8 cellular contexts compared by ENCODE assay signal in the genomic region with DNA sequence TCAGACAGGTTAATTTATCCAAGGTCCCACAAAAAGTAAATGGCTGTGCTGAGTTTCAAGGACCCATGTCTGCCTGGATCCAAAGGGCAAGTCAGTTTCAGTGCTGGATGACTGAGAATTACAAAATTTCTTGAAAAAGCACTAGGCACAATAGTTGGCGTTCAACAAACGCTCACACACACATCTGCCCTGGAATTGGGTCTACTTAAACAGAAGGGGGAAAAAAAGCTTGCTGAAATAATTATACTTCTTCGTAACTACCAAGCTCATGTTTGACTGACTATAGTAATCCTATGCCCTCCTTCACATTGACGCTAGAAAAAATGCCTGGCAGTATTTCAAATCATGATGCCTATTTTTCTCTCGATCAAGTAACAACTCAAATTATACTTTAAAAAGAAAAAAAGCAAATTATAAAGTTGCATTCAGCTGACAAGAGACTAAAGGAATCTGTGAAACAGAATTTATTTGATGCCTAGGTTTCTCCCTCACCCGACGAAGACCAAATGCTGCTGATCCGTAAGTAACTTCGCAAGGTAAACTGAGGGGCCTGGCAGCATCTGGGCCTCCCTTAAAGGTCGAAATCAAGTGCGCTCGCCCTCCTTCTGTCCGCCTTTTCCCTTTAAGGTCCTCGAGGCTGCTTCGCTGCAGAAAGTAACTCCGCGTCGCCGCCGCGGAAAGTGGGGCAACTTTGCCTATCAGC. TPM values are rescaled to one million over a fixed set of nuclear protein-coding genes. Genes with fewer than 3 reads are reported as not detected.
DNase-seq lines count a peak whose midpoint lies in the region; ATAC-seq and TF ChIP-seq lines count a peak whose summit lies in the region.

No MANE protein-coding gene starts in this region.

- H3K4me2 ChIP-seq in PC-3 (ENCODE audit: low read length) = peak overlapping the region; percentile 92

- H3K27ac Mint-ChIP-seq in endodermal cell = peak overlapping the region; percentile 99
- peak overlapping the region; percentile 88 for H3K27ac Mint-ChIP-seq in nephron progenitor cell

- no peaks in the 10 kb centered on the region for H3K36me3 ChIP-seq in PC-3 (ENCODE audit: low read depth, low read length)
- no peaks in the 10 kb centered on the region for H3K36me3 ChIP-seq in endodermal cell (ENCODE audit: control insufficient read depth, insufficient read depth, low read length)

- H3K4me1 ChIP-seq in PC-3 (ENCODE audit: insufficient read depth, low read length) = peaks cover 24% of the 10 kb centered on the region
- H3K4me1 ChIP-seq in endodermal cell (ENCODE audit: control insufficient read depth, insufficient read depth, low read length) = peaks cover 2% of the 10 kb centered on the region

- CTCF ChIA-PET in PC-3 (lab: Charles Lee) = interaction anchor here (0.6 kb wide), 1 partner anchor 57 kb away, joined by 4 read pairs; no protein-coding TSS in a partner anchor

- peaks cover 41% of the 10 kb centered on the region for H3K79me2 ChIP-seq in PC-3 (ENCODE audit: low read length)

- POLR2A ChIA-PET in PC-3 (lab: Charles Lee; ENCODE audit: unreplicated experiment) = interaction anchor here (0.6 to 1.6 kb wide), 3 partner anchors 65 to 234 kb away, joined by 4 to 5 read pairs (median 4); no protein-coding TSS in a partner anchor

- H2AFZ ChIP-seq in PC-3 (ENCODE audit: low read length) = peak overlapping the region; percentile 81

- TF ChIP-seq CTCF in PC-3 (conservative IDR thresholded peaks at IDR 0.05; ENCODE audit: low read depth, low read length) (no peak), endodermal cell (conservative IDR thresholded peaks at IDR 0.05) (no peak), nephron progenitor cell (IDR thresholded peaks at IDR 0.05) (no peak)

- ATAC-seq in PC-3 (no peak), GM18909 (IDR thresholded peaks at IDR 0.05; ENCODE audit: poor library complexity, unreplicated experiment) (no peak)

- no peaks in the 10 kb centered on the region for H3K36me3 Mint-ChIP-seq in endodermal cell (ENCODE audit: low read depth)
- no peaks in the 10 kb centered on the region for H3K36me3 Mint-ChIP-seq in nephron progenitor cell (ENCODE audit: low read depth)

- intact Hi-C loops in PC-3 (cut with micrococcal nuclease) = no loop called here

- H3K4me1 Mint-ChIP-seq in endodermal cell = peaks cover 32% of the 10 kb centered on the region
- peaks cover 43% of the 10 kb centered on the region for H3K4me1 Mint-ChIP-seq in nephron progenitor cell

- H3K9ac ChIP-seq in PC-3 (ENCODE audit: low read length) = peak overlapping the region; percentile 93
- peak overlapping the region; percentile 91 for H3K9ac ChIP-seq in endodermal cell (ENCODE audit: extremely low read depth, low read length, poor library complexity, severe bottlenecking)

- H3K27ac ChIP-seq in PC-3 (ENCODE audit: low read length) (peak overlapping the region; percentile 84; the same call in 1 of the 2 replicates), endodermal cell (ENCODE audit: low read depth, low read length) (peak overlapping the region; percentile 46)

- H3K9me2 ChIP-seq in PC-3 (replicated peaks; ENCODE audit: low read length) = no peaks in the 10 kb centered on the region

- H3K4me3 Mint-ChIP-seq in endodermal cell (peak overlapping the region; percentile 89), nephron progenitor cell (peak overlapping the region; percentile 98)

- TSS peak; percentile 70 for BruUV-seq in PC-3 (replicated peaks; lab: Mats Ljungman, UMichigan)

- H3K9me3 Mint-ChIP-seq in endodermal cell (no peaks in the 10 kb centered on the region), nephron progenitor cell (no peaks in the 10 kb centered on the region)

- H3K9me3 ChIP-seq in PC-3 (ENCODE audit: low read length) = no peaks in the 10 kb centered on the region
- H3K9me3 ChIP-seq in endodermal cell (ENCODE audit: control insufficient read depth, low read length) = no peaks in the 10 kb centered on the region

- DNase-seq in DMS 273 (lab: John Stamatoyannopoulos, UW; ENCODE audit: unreplicated experiment) = peak; percentile 39
- no peak for DNase-seq in DMS 273 treated with DMSO at 0.1 percent for 48 hours (lab: John Stamatoyannopoulos, UW)
- DNase-seq in PC-3 = peak; percentile 14
- DNase-seq in endodermal cell = peak; percentile 49
- DNase-seq in nephron progenitor cell = no peak
- DNase-seq in effector CD4-positive, alpha-beta T cell = no peak
- DNase-seq in NCI-H2081 (lab: John Stamatoyannopoulos, UW) = no peak

- H3K27me3 ChIP-seq in PC-3 (ENCODE audit: low read length) (no peaks in the 10 kb centered on the region), endodermal cell (ENCODE audit: control insufficient read depth, insufficient read depth, low read length, poor library complexity, severe bottlenecking) (no peaks in the 10 kb centered on the region)

- no peaks in the 10 kb centered on the region for H3F3A ChIP-seq in PC-3 (ENCODE audit: low read length, unreplicated experiment)

- H4K20me1 ChIP-seq in PC-3 (ENCODE audit: low read length) = peaks cover 33% of the 10 kb centered on the region

- WGBS in endodermal cell (ENCODE audit: insufficient coverage in 1 of 2, insufficient read length in 1 of 2), 2 experiments = 6 to 8% methylated on average over 21 of the region's 21 CpGs

- H3K4me3 ChIP-seq in PC-3 (ENCODE audit: low read length) = peak overlapping the region; percentile 96
- H3K4me3 ChIP-seq in endodermal cell (ENCODE audit: low read length) = peak overlapping the region; percentile 95

- no peaks in the 10 kb centered on the region for H3K27me3 Mint-ChIP-seq in endodermal cell (ENCODE audit: insufficient read depth)
- H3K27me3 Mint-ChIP-seq in nephron progenitor cell (ENCODE audit: low read depth, poor library complexity) = no peaks in the 10 kb centered on the region

RNA-seq across cellular contexts. Expression of a gene that starts 0.6 kb away (rescaled TPM):
- total RNA-seq in PC-3 (2014; rRNA removed) = 16.2 and 21.8 TPM in 2 replicates
- total RNA-seq in endodermal cell = 10 to 100 TPM; 58.1 to 62.4 TPM
- polyA plus RNA-seq in endodermal cell (2013, experiment 1 of 2) = 16.2 TPM
- polyA plus RNA-seq in endodermal cell (2013, experiment 2 of 2) = 19.4 TPM

Comparison
In these comparisons a context has a peak if more than half of its experiments do, and no peak if none do; other contexts are left out.
1. DNase-seq: peak in DMS 273 (single experiment), PC-3 (single experiment) and endodermal cell (single experiment); none in DMS 273 treated with DMSO at 0.1 percent for 48 hours (single experiment), nephron progenitor cell (single experiment), effector CD4-positive, alpha-beta T cell (single experiment) and NCI-H2081 (0 of 2).